ENCODE assay signal across 8 cellular contexts in genomic region chr7:44796034-44796503, GRCh38. TPM values are rescaled to one million over a fixed set of nuclear protein-coding genes. Genes with fewer than 3 reads are reported as not detected.
A peak's percentile ranks its signal among the peaks of the same experiment; 100 is the strongest.
DNase-seq lines count a peak whose midpoint lies in the region; ATAC-seq, FAIRE-seq and TF ChIP-seq lines count a peak whose summit lies in the region.

No MANE protein-coding gene starts in this region.

- no peak for TF ChIP-seq CTCF in Caco-2 (IDR thresholded peaks at IDR 0.05; ENCODE audit: insufficient read depth in 1 of 2, low read depth in 1 of 2, low read length in 1 of 2, severe bottlenecking in 1 of 2, unreplicated experiment in 1 of 2)

- peak overlapping the region; percentile 5 to 42 for H3K4ac ChIP-seq in mesenchymal stem cell (ENCODE audit: low read depth in 1 of 2, low read length in 2 of 2)

- H3K27ac ChIP-seq in ectodermal cell (ENCODE audit: insufficient read depth, low read depth, low read length, poor library complexity, severe bottlenecking): peak overlapping the region; percentile 45
- peak overlapping the region; percentile 34 for H3K27ac ChIP-seq in mesenchymal stem cell (ENCODE audit: low read length, poor library complexity, severe bottlenecking)

- DNase-seq in Caco-2: no peak
- peak; percentile 38 for DNase-seq in HS-27A (ENCODE audit: low read depth)
- DNase-seq in RPMI8226: peak; percentile 86
- DNase-seq in mesenchymal stem cell: peak; percentile 66
- DNase-seq in urothelium cell line (ENCODE audit: low spot score): peak; percentile 80

- ATAC-seq in GM19397 (IDR thresholded peaks at IDR 0.05; ENCODE audit: unreplicated experiment) (peak; percentile 16), HG02678 (IDR thresholded peaks at IDR 0.05; ENCODE audit: unreplicated experiment) (no peak)

- POLR2A ChIA-PET in Caco-2 (lab: Charles Lee): interaction anchor here (1.3 to 1.5 kb wide), 2 partner anchors 52 to 189 kb away, joined by 4 to 8 read pairs; partner anchors contain the start of genes H2AZ2 and OGDH

- H3K36me3 Mint-ChIP-seq in Caco-2 (ENCODE audit: insufficient read depth, unreplicated experiment): peaks cover 52% of the 10 kb centered on the region

- H3K4me3 Mint-ChIP-seq in Caco-2 (ENCODE audit: unreplicated experiment): peak overlapping the region; percentile 97

- H3K4me3 ChIP-seq in Caco-2 (ENCODE audit: low read depth, low read length): peak overlapping the region; percentile 78
- peak overlapping the region; percentile 92 for H3K4me3 ChIP-seq in ectodermal cell (ENCODE audit: insufficient read depth, low read depth, low read length)
- H3K4me3 ChIP-seq in mesenchymal stem cell (ENCODE audit: insufficient read depth in 1 of 2, low read depth in 1 of 2, low read length in 2 of 2): peak overlapping the region; percentile 88 to 94

- 0% methylated on average over 59 of the region's 59 CpGs for WGBS in ectodermal cell, 2 experiments
- under 1% methylated on average over 59 of the region's 59 CpGs for WGBS in mesenchymal stem cell

- no peaks in the 10 kb centered on the region for H3K27me3 ChIP-seq in Caco-2 (replicated peaks; ENCODE audit: control insufficient read depth, insufficient read depth, low read length)
- no peaks in the 10 kb centered on the region for H3K27me3 ChIP-seq in ectodermal cell (ENCODE audit: control insufficient read depth, insufficient read depth, low read length, poor library complexity, severe bottlenecking)
- no peaks in the 10 kb centered on the region for H3K27me3 ChIP-seq in mesenchymal stem cell (ENCODE audit: control insufficient read depth in 1 of 2, insufficient read depth in 1 of 2, low read length in 2 of 2)

- H2BK12ac ChIP-seq in mesenchymal stem cell (ENCODE audit: low read length in 2 of 2): peak overlapping the region in 1 of 2 experiments; percentile 64

- intact Hi-C loops in Caco-2 (cut with micrococcal nuclease; ENCODE audit: unreplicated experiment): loop anchor here (1.0 to 5.0 kb wide), 6 partner anchors 27 to 214 kb away; partner anchors contain the start of genes H2AZ2, OGDH, TMED4 and ZMIZ2

- no peak overlapping the region for H3K23ac ChIP-seq in mesenchymal stem cell (ENCODE audit: low read length in 2 of 2)

- H3K36me3 ChIP-seq in Caco-2 (ENCODE audit: control insufficient read depth, insufficient read depth, low read length) (peaks cover 4% of the 10 kb centered on the region), ectodermal cell (ENCODE audit: control insufficient read depth, insufficient read depth, low read length) (peaks cover 16% of the 10 kb centered on the region), mesenchymal stem cell (ENCODE audit: control insufficient read depth in 1 of 2, insufficient read depth in 2 of 2, low read depth in 1 of 2, low read length in 2 of 2) (peaks cover 11 to 30% of the 10 kb centered on the region in 2 experiments)

- peak overlapping the region; percentile 99 for H3K9ac ChIP-seq in mesenchymal stem cell (ENCODE audit: low read length)

- H3K4me1 ChIP-seq in Caco-2: 0 out of 2 replicates have a peak, but pooled peaks cover 10% of the 10 kb centered on the region
- H3K4me1 ChIP-seq in ectodermal cell (ENCODE audit: control insufficient read depth, insufficient read depth, low read length): peaks cover 4% of the 10 kb centered on the region
- H3K4me1 ChIP-seq in mesenchymal stem cell (ENCODE audit: control insufficient read depth, insufficient read depth, low read depth, low read length): peaks cover 9% of the 10 kb centered on the region

- H3K4me1 Mint-ChIP-seq in Caco-2 (ENCODE audit: low read depth, unreplicated experiment): no peaks in the 10 kb centered on the region

- H2BK120ac ChIP-seq in mesenchymal stem cell (ENCODE audit: low read depth, low read length): peak overlapping the region; percentile 51

- H4K91ac ChIP-seq in mesenchymal stem cell (ENCODE audit: low read length): peak overlapping the region; percentile 95

- no TSS peak for BruUV-seq in Caco-2 (replicated peaks; lab: Mats Ljungman, UMichigan)

- H3K14ac ChIP-seq in mesenchymal stem cell (ENCODE audit: low read length in 2 of 2): peak overlapping the region in 1 of 2 experiments; percentile 50

- H3K9me3 Mint-ChIP-seq in Caco-2 (ENCODE audit: unreplicated experiment): no peaks in the 10 kb centered on the region

- H3K79me1 ChIP-seq in mesenchymal stem cell (replicated peaks; ENCODE audit: low read length, poor library complexity, severe bottlenecking): peaks cover 3% of the 10 kb centered on the region

- peak overlapping the region; percentile 99 for H3K27ac Mint-ChIP-seq in Caco-2 (ENCODE audit: unreplicated experiment)

- CTCF ChIA-PET in Caco-2 (lab: Charles Lee): no interaction called here

- H4K8ac ChIP-seq in mesenchymal stem cell (ENCODE audit: low read length): peak overlapping the region; percentile 87

- peak overlapping the region; percentile 25 to 94 for H3K18ac ChIP-seq in mesenchymal stem cell (ENCODE audit: low read depth in 1 of 2, low read length in 2 of 2)

- no peak overlapping the region for H2AK5ac ChIP-seq in mesenchymal stem cell (ENCODE audit: low read length, severe bottlenecking)

- no peak overlapping the region for H2BK5ac ChIP-seq in mesenchymal stem cell (ENCODE audit: low read depth, low read length, poor library complexity, severe bottlenecking)

- H3K27me3 Mint-ChIP-seq in Caco-2 (ENCODE audit: insufficient read depth, unreplicated experiment): no peaks in the 10 kb centered on the region

- no peak overlapping the region for H2BK15ac ChIP-seq in mesenchymal stem cell (ENCODE audit: low read depth, poor library complexity, severe bottlenecking)

- H3K9me3 ChIP-seq in Caco-2: no peaks in the 10 kb centered on the region
- no peaks in the 10 kb centered on the region for H3K9me3 ChIP-seq in ectodermal cell (ENCODE audit: control insufficient read depth, low read length)
- H3K9me3 ChIP-seq in mesenchymal stem cell (ENCODE audit: control insufficient read depth, low read length): no peaks in the 10 kb centered on the region

- FAIRE-seq in urothelium cell line (lab: Jason Lieb, UNC): peak; percentile 40

- peak overlapping the region; percentile 51 for H3K4me2 ChIP-seq in mesenchymal stem cell (ENCODE audit: low read length, poor library complexity, severe bottlenecking)

- H2AFZ ChIP-seq in mesenchymal stem cell (ENCODE audit: low read depth, low read length): peak overlapping the region; percentile 85

RNA-seq across cellular contexts. Expression of gene PPIA, which starts 0.4 kb away (rescaled TPM):
- 2,104 and 2,207 TPM in 2 replicates for total RNA-seq in Caco-2 (2022)
- polyA plus RNA-seq in ectodermal cell (2013, experiment 1 of 4): 2,333 TPM
- polyA plus RNA-seq in ectodermal cell (2013, experiment 2 of 4): 2,154 TPM
- 2,166 TPM for polyA plus RNA-seq in ectodermal cell (2013, experiment 3 of 4)
- 2,374 TPM for polyA plus RNA-seq in ectodermal cell (2013, experiment 4 of 4)
- 2,030 TPM for polyA plus RNA-seq in mesenchymal stem cell (2013, experiment 1 of 2)
- 2,181 TPM for polyA plus RNA-seq in mesenchymal stem cell (2013, experiment 2 of 2)

RNA-seq across cellular contexts. Expression of gene ZMIZ2, which starts 47.4 kb away (rescaled TPM):
- total RNA-seq in Caco-2 (2022): 69.0 and 72.1 TPM in 2 replicates
- 81.3 TPM for polyA plus RNA-seq in ectodermal cell (2013, experiment 1 of 4)
- polyA plus RNA-seq in ectodermal cell (2013, experiment 2 of 4): 80.1 TPM
- polyA plus RNA-seq in ectodermal cell (2013, experiment 3 of 4): 57.4 TPM
- 69.0 TPM for polyA plus RNA-seq in ectodermal cell (2013, experiment 4 of 4)
- polyA plus RNA-seq in mesenchymal stem cell (2013, experiment 1 of 2): 38.9 TPM
- 36.0 TPM for polyA plus RNA-seq in mesenchymal stem cell (2013, experiment 2 of 2)

RNA-seq across cellular contexts. Expression of gene H2AZ2, which starts 51.8 kb away (rescaled TPM):
- total RNA-seq in Caco-2 (2022): 196 and 244 TPM in 2 replicates
- polyA plus RNA-seq in ectodermal cell (2013, experiment 1 of 4): 326 TPM
- polyA plus RNA-seq in ectodermal cell (2013, experiment 2 of 4): 354 TPM
- 303 TPM for polyA plus RNA-seq in ectodermal cell (2013, experiment 3 of 4)
- 320 TPM for polyA plus RNA-seq in ectodermal cell (2013, experiment 4 of 4)
- 103 TPM for polyA plus RNA-seq in mesenchymal stem cell (2013, experiment 1 of 2)
- polyA plus RNA-seq in mesenchymal stem cell (2013, experiment 2 of 2): 102 TPM

Comparison
In these comparisons a context has a peak if more than half of its experiments do, and no peak if none do; other contexts are left out.
1. DNase-seq: peak in HS-27A (single experiment), RPMI8226 (single experiment), mesenchymal stem cell (single experiment) and urothelium cell line (single experiment); none in Caco-2 (0 of 2).
2. Peak in every context shown above with its lines, with median percentiles within 50 percentile points of each other: H3K4me3 ChIP-seq.